ENCODE assay signal across 9 cellular contexts in genomic region chr19:4368128-4368820, GRCh38. TPM values are rescaled to one million over a fixed set of nuclear protein-coding genes. Genes with fewer than 3 reads are reported as not detected.
DNase-seq lines count a peak whose midpoint lies in the region; ATAC-seq, FAIRE-seq and TF ChIP-seq lines count a peak whose summit lies in the region.
"Had no signal": no experiment of that assay in that cellular context is flagged by ENCODE, and none has a peak within 500 bp of the region (broad histone marks: within the 10 kb centered on the region; RNA-seq: fewer than 3 reads in every experiment).

No MANE protein-coding gene starts in this region.

- peak overlapping the region; percentile 99 for H3K4me2 ChIP-seq in GM12878 (ENCODE audit: control insufficient read depth, insufficient read depth)

- no peak for DNase-seq in activated T-cell treated with anti-CD3 and anti-CD28 coated beads, Interleukin-2, amount 50 U/mL, for 4 hours
- DNase-seq in activated T-cell treated with anti-CD3 and anti-CD28 coated beads for 4 hours (no peak), GM12878 (ENCODE audit: low read depth, low spot score) (no peak), upper lobe of right lung (no peak)
- DNase-seq in stimulated activated CD4-positive, alpha-beta T cell treated with anti-CD3 and anti-CD28 coated beads, Interleukin-2, amount 100 ng/mL, for 24 hours: no peak
- DNase-seq: T1000 had no signal

- no peak for FAIRE-seq in GM12878 (lab: Jason Lieb, UNC)

- POLR2A ChIA-PET in GM12878 (lab: Charles Lee): interaction anchor here (0.6 to 1.3 kb wide), 7 partner anchors 11 to 36 kb away, joined by 3 to 6 read pairs (median 3); partner anchors contain the start of gene MPND

- H3K9ac ChIP-seq in GM12878 (ENCODE audit: control insufficient read depth, insufficient read depth, low read length) (peak overlapping the region; percentile 57), liver (ENCODE audit: low read depth in 1 of 2, low read length in 2 of 2) (no peak overlapping the region)

- intact Hi-C loops in GM12878 (cut with micrococcal nuclease; ENCODE audit: unreplicated experiment) (no loop called here), upper lobe of right lung (cut with DNase I) (no loop called here)

- peaks cover 53% of the 10 kb centered on the region for H3K79me2 ChIP-seq in GM12878 (ENCODE audit: control insufficient read depth, insufficient read depth, low read length)

- SMC1A ChIA-PET in GM12878 (lab: Charles Lee; ENCODE audit: uncharacterized antibody, unreplicated experiment): no interaction called here

- H3K4me3 ChIP-seq in GM12878 (no peak overlapping the region), liver (ENCODE audit: low read depth in 1 of 3, low read length in 3 of 3) (no peak overlapping the region), upper lobe of right lung (no peak overlapping the region)

- ATAC-seq in activated T-cell treated with anti-CD3 and anti-CD28 coated beads, Interleukin-2, amount 50 U/mL, for 4 hours: no peak
- ATAC-seq in GM12878 (peak; percentile 6), upper lobe of right lung (peak; percentile 6), GM19455 (IDR thresholded peaks at IDR 0.05; ENCODE audit: unreplicated experiment) (no peak), GM21423 (IDR thresholded peaks at IDR 0.05; ENCODE audit: unreplicated experiment) (no peak)

- H3K27me3 ChIP-seq in GM12878 (replicated peaks in 1 of 2; ENCODE audit: control insufficient read depth in 2 of 2, insufficient read depth in 2 of 2, low read length in 1 of 2) (no peaks in the 10 kb centered on the region), liver (ENCODE audit: control insufficient read depth in 4 of 4, insufficient read depth in 4 of 4, low read length in 3 of 4) (no peaks in the 10 kb centered on the region), upper lobe of right lung (no peaks in the 10 kb centered on the region)

- H3K4me3 Mint-ChIP-seq in activated T-cell treated with anti-CD3 and anti-CD28 coated beads, Interleukin-2, amount 50 U/mL, for 4 hours: peak overlapping the region; percentile 78

- H3K4me1 ChIP-seq in GM12878 (ENCODE audit: control insufficient read depth, insufficient read depth, low read length) (peaks cover 45% of the 10 kb centered on the region), liver (ENCODE audit: control insufficient read depth in 4 of 4, insufficient read depth in 4 of 4, low read length in 3 of 4) (peaks cover 4 to 49% (median 29%) of the 10 kb centered on the region in 4 donors), upper lobe of right lung (peaks cover 57% of the 10 kb centered on the region)

- H3K9me3 Mint-ChIP-seq in activated T-cell treated with anti-CD3 and anti-CD28 coated beads, Interleukin-2, amount 50 U/mL, for 4 hours: no peaks in the 10 kb centered on the region

- TF ChIP-seq POLR2A in GM12878 (IDR thresholded peaks at IDR 0.05; ENCODE audit: low read depth, low read length): 0 out of 2 replicates have a peak, but pooled peaks have one; percentile 32

- in situ Hi-C loops in GM12878 (cut with MboI): no loop called here

- H3K27ac ChIP-seq in GM12878 (ENCODE audit: control insufficient read depth, insufficient read depth) (peak overlapping the region; percentile 98), liver (ENCODE audit: low read depth in 1 of 2, low read length in 2 of 2) (peak overlapping the region; percentile 17 to 69), upper lobe of right lung (peak overlapping the region; percentile 73)

- TF ChIP-seq RAD21 in GM12878 (IDR thresholded peaks at IDR 0.05; ENCODE audit: insufficient read depth, low read depth, low read length) (no peak), liver (IDR thresholded peaks at IDR 0.05) (no peak)

- CTCF ChIA-PET in GM12878 (lab: Yijun Ruan, JAX): interaction anchor here (0.7 to 3.3 kb wide), 8 partner anchors 9 to 102 kb away, joined by 3 to 17 read pairs (median 4); partner anchors contain the start of genes CHAF1A and SH3GL1

- no peaks in the 10 kb centered on the region for H4K20me1 ChIP-seq in GM12878 (ENCODE audit: control insufficient read depth, insufficient read depth)

- no peaks in the 10 kb centered on the region for H3K27me3 Mint-ChIP-seq in activated T-cell treated with anti-CD3 and anti-CD28 coated beads, Interleukin-2, amount 50 U/mL, for 4 hours (ENCODE audit: low read depth)

- H3K9me3 ChIP-seq in GM12878 (replicated peaks; ENCODE audit: control insufficient read depth, insufficient read depth, low read length) (no peaks in the 10 kb centered on the region), liver (ENCODE audit: control insufficient read depth in 4 of 4, low read length in 3 of 4) (no peaks in the 10 kb centered on the region), upper lobe of right lung (no peaks in the 10 kb centered on the region)

- no TSS peak for BruUV-seq in GM12878 (replicated peaks; lab: Mats Ljungman, UMichigan)

- H2AFZ ChIP-seq in GM12878 (ENCODE audit: control insufficient read depth, low read depth, low read length): no peak overlapping the region

- 6% methylated on average over 19 of the region's 19 CpGs for WGBS in GM12878 (ENCODE audit: insufficient coverage, insufficient replicate concordance, low lambda C conversion rate, missing lambda C conversion rate)
- WGBS in liver: 59% methylated on average over 19 of the region's 19 CpGs

- TF ChIP-seq CTCF in GM12878 (IDR thresholded peaks at IDR 0.05 in 2 of 3, conservative IDR thresholded peaks at IDR 0.05 in 1 of 3; ENCODE audit: control insufficient read depth in 2 of 3, extremely low read depth in 1 of 3, insufficient read depth in 1 of 3, low read depth in 3 of 3, low read length in 3 of 3) (no peak), liver (IDR thresholded peaks at IDR 0.05; ENCODE audit: low read depth, low read length, missing input control) (no peak), upper lobe of right lung (IDR thresholded peaks at IDR 0.05) (no peak)

- H3K36me3 ChIP-seq in GM12878 (ENCODE audit: control insufficient read depth in 2 of 2, insufficient read depth in 2 of 2, low read length in 1 of 2): peaks cover 20 to 44% of the 10 kb centered on the region in 2 experiments; a peak in 3 of 4 replicates
- peaks cover 7 to 27% (median 14%) of the 10 kb centered on the region in 4 donors for H3K36me3 ChIP-seq in liver (ENCODE audit: control insufficient read depth in 4 of 4, insufficient read depth in 3 of 4, low read depth in 1 of 4, low read length in 3 of 4)
- peaks cover 32% of the 10 kb centered on the region for H3K36me3 ChIP-seq in upper lobe of right lung

- RAD21 ChIA-PET in GM12878 (lab: Charles Lee; ENCODE audit: unreplicated experiment): no interaction called here

- H3K4me1 Mint-ChIP-seq in activated T-cell treated with anti-CD3 and anti-CD28 coated beads, Interleukin-2, amount 50 U/mL, for 4 hours (ENCODE audit: low read depth): peaks cover 40% of the 10 kb centered on the region

- TF ChIP-seq EP300 in GM12878 (IDR thresholded peaks at IDR 0.05; ENCODE audit: borderline replicate concordance in 1 of 2, control insufficient read depth in 1 of 2, low read depth in 2 of 2, low read length in 2 of 2): no peak

- H3K36me3 Mint-ChIP-seq in activated T-cell treated with anti-CD3 and anti-CD28 coated beads, Interleukin-2, amount 50 U/mL, for 4 hours (ENCODE audit: insufficient read depth): no peaks in the 10 kb centered on the region

RNA-seq across cellular contexts. Expression of gene MPND, which starts 24.9 kb away (rescaled TPM):
- total RNA-seq in activated T-cell treated with anti-CD3 and anti-CD28 coated beads, Interleukin-2, amount 50 U/mL, for 4 hours: 10 to 100 TPM; 16.0 to 18.6 (median 18.1) TPM
- total RNA-seq in GM12878 (2013; cell fraction: nucleolus; rRNA removed): 7.0 and 9.2 TPM in 2 replicates
- total RNA-seq in GM12878 (2014; rRNA removed) (3.5 and 4.2 TPM in 2 replicates), GM12878 (2014; rRNA removed; fragmentation: Illumina TruSeq; extraction: Trizol) (6.1 and 7.9 TPM in 2 replicates), GM12878 (2021) (18.3 and 20.3 TPM in 2 replicates), liver (1 to 10 TPM; 4.7 to 9.9 TPM), upper lobe of right lung (29.3 TPM)
- polyA plus RNA-seq in GM12878 (2011; ENCODE audit: low read depth): 8.6 TPM
- polyA plus RNA-seq in GM12878 (2011; rRNA removed) (3.4 and 7.2 TPM in 2 replicates), GM12878 (2014; fragmentation: Illumina TruSeq; extraction: Trizol) (0.70 and 4.8 TPM in 2 replicates), GM12878 (2014; fragmentation: Nextera tagmentation; extraction: Ambion mirVana) (1 to 10 TPM in 1 of 2 experiments, under 1 TPM in 1; 0.79 to 4.3 TPM), GM12878 (2014; rRNA removed) (10.5 and 11.8 TPM in 2 replicates), GM12878 (2016; fragmentation: Nextera tagmentation; extraction: Ambion mirVana) (1 to 10 TPM; 3.7 to 8.5 TPM), liver (1 to 10 TPM; 9.0 to 9.4 TPM)
- polyA plus RNA-seq in GM12878 (2011; cell fraction: cytosol; rRNA removed): 12.4 and 18.1 TPM in 2 replicates
- 9.6 and 13.9 TPM in 2 replicates for polyA plus RNA-seq in GM12878 (2011; cell fraction: nucleus; rRNA removed)
- 11.4 and 16.8 TPM in 2 replicates for polyA plus RNA-seq in GM12878 (2012)
- polyA minus RNA-seq in GM12878 (2011; rRNA and poly(A)+ RNA removed): 7.2 and 15.3 TPM in 2 replicates
- 9.6 and 10.3 TPM in 2 replicates for polyA minus RNA-seq in GM12878 (2011; cell fraction: cytosol; rRNA and poly(A)+ RNA removed)
- polyA minus RNA-seq in GM12878 (2011; cell fraction: nucleus; rRNA and poly(A)+ RNA removed): 3.6 and 10.1 TPM in 2 replicates

RNA-seq across cellular contexts. Expression of gene STAP2, which starts 29.6 kb away (rescaled TPM):
- total RNA-seq in activated T-cell treated with anti-CD3 and anti-CD28 coated beads, Interleukin-2, amount 50 U/mL, for 4 hours: 10 to 100 TPM; 11.1 to 13.2 (median 12.8) TPM
- total RNA-seq in GM12878 (2013; cell fraction: nucleolus; rRNA removed): 2.3 and 3.7 TPM in 2 replicates
- total RNA-seq in GM12878 (2014; rRNA removed): 19.2 and 24.6 TPM in 2 replicates
- 13.6 and 14.3 TPM in 2 replicates for total RNA-seq in GM12878 (2014; rRNA removed; fragmentation: Illumina TruSeq; extraction: Trizol)
- 18.5 and 21.4 TPM in 2 replicates for total RNA-seq in GM12878 (2021)
- polyA plus RNA-seq in GM12878 (2011; ENCODE audit: low read depth): 4.3 TPM
- polyA plus RNA-seq in GM12878 (2011; rRNA removed): 1.7 and 2.6 TPM in 2 replicates
- polyA plus RNA-seq in GM12878 (2011; cell fraction: cytosol; rRNA removed): 3.5 and 3.7 TPM in 2 replicates
- 2.9 and 3.7 TPM in 2 replicates for polyA plus RNA-seq in GM12878 (2011; cell fraction: nucleus; rRNA removed)
- 8.1 and 10.2 TPM in 2 replicates for polyA plus RNA-seq in GM12878 (2012)
- polyA plus RNA-seq in GM12878 (2014; fragmentation: Illumina TruSeq; extraction: Trizol): 11.2 and 11.6 TPM in 2 replicates
- 1 to 10 TPM in 1 of 2 experiments, under 1 TPM in 1; 0.84 to 2.0 TPM for polyA plus RNA-seq in GM12878 (2014; fragmentation: Nextera tagmentation; extraction: Ambion mirVana)
- polyA plus RNA-seq in GM12878 (2014; rRNA removed): 22.4 and 23.6 TPM in 2 replicates
- 10 to 100 TPM; 16.9 to 21.2 TPM for polyA plus RNA-seq in GM12878 (2016; fragmentation: Nextera tagmentation; extraction: Ambion mirVana)
- 1.2 and 3.0 TPM in 2 replicates for polyA minus RNA-seq in GM12878 (2011; rRNA and poly(A)+ RNA removed)
- 1.3 and 2.5 TPM in 2 replicates for polyA minus RNA-seq in GM12878 (2011; cell fraction: cytosol; rRNA and poly(A)+ RNA removed)
- polyA minus RNA-seq in GM12878 (2011; cell fraction: nucleus; rRNA and poly(A)+ RNA removed): 0.38 and 0.60 TPM in 2 replicates
- 10 to 100 TPM in 1 of 2 donors, 1 to 10 TPM in 1; 8.6 to 26.4 TPM for total RNA-seq in liver
- polyA plus RNA-seq in liver: 10 to 100 TPM; 23.6 to 24.5 TPM
- 16.1 TPM for total RNA-seq in upper lobe of right lung

RNA-seq across cellular contexts. Expression of gene SH3GL1, which starts 32.1 kb away (rescaled TPM):
- total RNA-seq in activated T-cell treated with anti-CD3 and anti-CD28 coated beads, Interleukin-2, amount 50 U/mL, for 4 hours: 10 to 100 TPM; 50.8 to 52.6 (median 52.2) TPM
- total RNA-seq in GM12878 (2013; cell fraction: nucleolus; rRNA removed): 38.8 and 43.5 TPM in 2 replicates
- 24.0 and 28.9 TPM in 2 replicates for total RNA-seq in GM12878 (2014; rRNA removed)
- total RNA-seq in GM12878 (2014; rRNA removed; fragmentation: Illumina TruSeq; extraction: Trizol): 9.2 and 11.8 TPM in 2 replicates
- total RNA-seq in GM12878 (2021): 41.5 and 47.4 TPM in 2 replicates
- 9.3 TPM for polyA plus RNA-seq in GM12878 (2011; ENCODE audit: low read depth)
- polyA plus RNA-seq in GM12878 (2011; rRNA removed): 20.3 and 28.0 TPM in 2 replicates
- polyA plus RNA-seq in GM12878 (2011; cell fraction: cytosol; rRNA removed): 42.5 and 50.8 TPM in 2 replicates
- 84.7 and 86.6 TPM in 2 replicates for polyA plus RNA-seq in GM12878 (2011; cell fraction: nucleus; rRNA removed)
- 27.3 and 36.9 TPM in 2 replicates for polyA plus RNA-seq in GM12878 (2012)
- 1.6 and 9.2 TPM in 2 replicates for polyA plus RNA-seq in GM12878 (2014; fragmentation: Illumina TruSeq; extraction: Trizol)
- polyA plus RNA-seq in GM12878 (2014; fragmentation: Nextera tagmentation; extraction: Ambion mirVana): 1 to 10 TPM in 1 of 2 experiments, under 1 TPM in 1; 0.93 to 3.0 TPM
- 36.5 and 44.0 TPM in 2 replicates for polyA plus RNA-seq in GM12878 (2014; rRNA removed)
- polyA plus RNA-seq in GM12878 (2016; fragmentation: Nextera tagmentation; extraction: Ambion mirVana): 10 to 100 TPM; 30.0 to 32.5 TPM
- polyA minus RNA-seq in GM12878 (2011; rRNA and poly(A)+ RNA removed): 16.5 and 39.6 TPM in 2 replicates
- polyA minus RNA-seq in GM12878 (2011; cell fraction: cytosol; rRNA and poly(A)+ RNA removed): 19.4 and 21.3 TPM in 2 replicates
- 16.6 and 34.7 TPM in 2 replicates for polyA minus RNA-seq in GM12878 (2011; cell fraction: nucleus; rRNA and poly(A)+ RNA removed)
- total RNA-seq in liver: 10 to 100 TPM; 16.7 to 19.7 TPM
- 10 to 100 TPM; 16.5 to 27.8 TPM for polyA plus RNA-seq in liver
- 47.6 TPM for total RNA-seq in upper lobe of right lung

RNA-seq across cellular contexts. Expression of gene CHAF1A, which starts 34.2 kb away (rescaled TPM):
- total RNA-seq in activated T-cell treated with anti-CD3 and anti-CD28 coated beads, Interleukin-2, amount 50 U/mL, for 4 hours: 10 to 100 TPM; 59.1 to 81.0 (median 64.3) TPM
- 40.3 and 57.6 TPM in 2 replicates for total RNA-seq in GM12878 (2013; cell fraction: nucleolus; rRNA removed)
- total RNA-seq in GM12878 (2014; rRNA removed) (33.0 and 37.7 TPM in 2 replicates), GM12878 (2014; rRNA removed; fragmentation: Illumina TruSeq; extraction: Trizol) (27.2 and 28.4 TPM in 2 replicates), GM12878 (2021) (59.8 and 69.1 TPM in 2 replicates), liver (10 to 100 TPM in 1 of 2 donors, 1 to 10 TPM in 1; 2.9 to 20.8 TPM), upper lobe of right lung (10.8 TPM)
- 8.7 TPM for polyA plus RNA-seq in GM12878 (2011; ENCODE audit: low read depth)
- polyA plus RNA-seq in GM12878 (2011; rRNA removed) (20.1 and 26.2 TPM in 2 replicates), GM12878 (2014; fragmentation: Illumina TruSeq; extraction: Trizol) (30.6 and 41.4 TPM in 2 replicates), GM12878 (2014; fragmentation: Nextera tagmentation; extraction: Ambion mirVana) (1 to 10 TPM; 1.3 to 3.2 TPM), GM12878 (2014; rRNA removed) (62.6 and 69.2 TPM in 2 replicates), GM12878 (2016; fragmentation: Nextera tagmentation; extraction: Ambion mirVana) (10 to 100 TPM; 41.7 to 47.5 TPM), liver (1 to 10 TPM; 1.0 to 2.1 TPM)
- 26.2 and 48.9 TPM in 2 replicates for polyA plus RNA-seq in GM12878 (2011; cell fraction: cytosol; rRNA removed)
- 72.7 and 135 TPM in 2 replicates for polyA plus RNA-seq in GM12878 (2011; cell fraction: nucleus; rRNA removed)
- polyA plus RNA-seq in GM12878 (2012): 22.8 and 27.9 TPM in 2 replicates
- polyA minus RNA-seq in GM12878 (2011; rRNA and poly(A)+ RNA removed): 20.3 and 41.7 TPM in 2 replicates
- polyA minus RNA-seq in GM12878 (2011; cell fraction: cytosol; rRNA and poly(A)+ RNA removed): 19.2 and 24.8 TPM in 2 replicates
- polyA minus RNA-seq in GM12878 (2011; cell fraction: nucleus; rRNA and poly(A)+ RNA removed): 23.7 and 47.4 TPM in 2 replicates

Comparison
In these comparisons a context has a peak if more than half of its experiments do, and no peak if none do; other contexts are left out.
1. ATAC-seq: peak in GM12878 (single experiment) and upper lobe of right lung (single experiment); none in activated T-cell treated with anti-CD3 and anti-CD28 coated beads, Interleukin-2, amount 50 U/mL, for 4 hours (0 of 2), GM19455 (single experiment) and GM21423 (single experiment).
2. H3K27ac ChIP-seq: peak in every context shown above with its lines; median percentile 98 in GM12878; 73 in upper lobe of right lung; 43 in liver.